13 cellular contexts compared by ENCODE assay signal in the genomic region with DNA sequence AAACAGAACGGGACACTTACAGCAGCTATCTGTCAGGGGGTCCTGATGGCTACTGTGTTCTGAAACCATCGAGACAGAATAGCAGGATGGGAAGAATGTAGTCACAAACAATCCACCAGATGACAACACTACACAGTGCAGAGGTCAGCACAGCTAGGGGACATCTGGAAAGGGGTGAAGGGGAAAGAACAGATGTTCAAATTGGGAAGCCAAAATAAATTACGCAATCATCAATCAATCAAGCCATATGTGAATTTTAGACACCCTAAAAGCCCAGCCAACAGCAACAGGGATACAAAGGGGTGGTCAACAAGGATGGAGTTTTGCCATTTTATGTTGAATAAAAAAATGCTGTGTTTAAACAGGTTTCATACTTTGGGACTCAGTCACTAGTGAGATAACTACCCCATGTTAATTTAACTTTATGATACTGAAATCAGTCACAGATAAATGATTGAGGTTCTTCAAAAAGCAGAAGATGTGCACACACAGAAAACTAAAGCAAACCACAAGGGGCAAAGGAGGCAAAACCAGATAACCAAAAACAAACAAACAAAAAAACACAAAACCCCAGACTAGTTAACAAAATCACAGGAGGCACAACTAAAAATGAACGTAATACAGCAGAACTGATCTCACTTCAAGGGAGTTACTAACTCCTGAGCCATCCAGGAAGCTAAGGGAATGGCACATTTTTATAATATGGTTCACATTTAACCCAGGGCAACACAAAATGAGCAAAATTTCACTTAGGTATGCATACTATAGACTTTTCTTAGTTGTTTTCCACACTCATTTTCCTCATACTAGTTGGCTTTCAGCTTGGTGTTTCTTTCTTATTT.
DNase-seq lines count a peak whose midpoint lies in the region; ATAC-seq and TF ChIP-seq lines count a peak whose summit lies in the region.
"Had no signal": no experiment of that assay in that cellular context is flagged by ENCODE, and none has a peak within 500 bp of the region (broad histone marks: within the 10 kb centered on the region; RNA-seq: fewer than 3 reads in every experiment).

No MANE protein-coding gene starts in this region.

- TF ChIP-seq CTCF in AG10803 (conservative IDR thresholded peaks at IDR 0.05; ENCODE audit: low read length) (no peak), ascending aorta (IDR thresholded peaks at IDR 0.05) (no peak), heart right ventricle (IDR thresholded peaks at IDR 0.05) (no peak)

- H3K9me3 ChIP-seq in ascending aorta (no peaks in the 10 kb centered on the region), heart right ventricle (no peaks in the 10 kb centered on the region)

- 59 to 64% methylated on average over 4 of the region's 4 CpGs for WGBS in heart right ventricle, 2 donors

- H3K27ac ChIP-seq in ascending aorta (peak overlapping the region; percentile 77 to 79), heart right ventricle (peak overlapping the region in 8 of 10 donors; percentile 21 to 63 (median 41))

- H3K4me3 ChIP-seq in AG10803 (ENCODE audit: low read length) (peak overlapping the region; percentile 44), ascending aorta (peak overlapping the region in 1 of 2 donors; percentile 34), heart right ventricle (no peak overlapping the region)
- H3K4me3 ChIP-seq: GM23338, SK-N-MC had no signal

- intact Hi-C loops in ascending aorta (cut with DNase I), result no loop called here
- intact Hi-C loops in heart right ventricle (cut with DNase I), result no loop called here
- intact Hi-C loops in sciatic nerve (cut with DNase I), result no loop called here

- H3K4me1 ChIP-seq in ascending aorta, result peaks cover 3 to 44% of the 10 kb centered on the region in 2 donors
- H3K4me1 ChIP-seq in heart right ventricle, result peaks cover 0 to 35% (median 7%) of the 10 kb centered on the region in 9 donors

- H3K36me3 ChIP-seq in ascending aorta (peaks cover 4 to 5% of the 10 kb centered on the region in 2 donors), heart right ventricle (peaks cover 0 to 50% (median 4%) of the 10 kb centered on the region in 9 donors)

- peak in 7 of 8 donors; percentile 51 to 79 (median 58) for ATAC-seq in heart right ventricle
- peak; percentile 80 for ATAC-seq in sciatic nerve
- ATAC-seq: GM23338; naive thymus-derived CD8-positive, alpha-beta T cell had no signal

- no peaks in the 10 kb centered on the region for H3K27me3 ChIP-seq in ascending aorta
- no peaks in the 10 kb centered on the region for H3K27me3 ChIP-seq in heart right ventricle

- TF ChIP-seq POLR2A in erythroblast (IDR thresholded peaks at IDR 0.05; ENCODE audit: low read length), result no peak

- DNase-seq in AG10803 (ENCODE audit: low read depth) (peak; percentile 77), ascending aorta (ENCODE audit: low spot score in 2 of 2) (no peak), heart right ventricle (no peak), sciatic nerve (ENCODE audit: low spot score) (no peak), Kasumi-1 (lab: John Stamatoyannopoulos, UW) (no peak), AML-193 (lab: John Stamatoyannopoulos, UW) (no peak), DMS153 (lab: John Stamatoyannopoulos, UW) (no peak), erythroblast (lab: John Stamatoyannopoulos, UW) (no peak)
- DNase-seq: DND-41; kidney; naive thymus-derived CD8-positive, alpha-beta T cell had no signal
